Comparison of ENCODE assay signal across 26 cellular contexts in the genomic region with DNA sequence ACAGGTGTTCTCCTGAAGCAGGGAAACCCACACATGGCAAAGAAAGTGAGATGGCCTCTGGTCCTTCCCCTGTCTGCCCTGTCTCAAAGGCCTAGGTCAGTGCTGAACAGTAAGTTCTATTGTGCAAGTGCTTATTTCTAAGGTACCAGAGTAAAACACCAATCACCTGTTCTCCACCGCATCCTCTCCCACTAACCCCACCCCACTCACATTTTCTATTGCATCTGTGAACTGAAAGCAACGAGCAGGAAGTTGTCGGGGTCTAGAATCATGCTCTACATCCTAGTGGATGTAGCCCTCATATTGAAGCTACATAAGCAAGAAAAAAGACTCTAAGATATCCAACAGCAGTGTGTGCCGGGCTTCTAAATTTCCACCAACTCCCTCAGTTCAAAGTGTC.
DNase-seq lines count a peak whose midpoint lies in the region; ATAC-seq and TF ChIP-seq lines count a peak whose summit lies in the region.
"Had no signal": no experiment of that assay in that cellular context is flagged by ENCODE, and none has a peak within 500 bp of the region (broad histone marks: within the 10 kb centered on the region; RNA-seq: fewer than 3 reads in every experiment).

No MANE protein-coding gene starts in this region.

- H3K23ac ChIP-seq in trophoblast cell (ENCODE audit: low read length): no peak overlapping the region

- ATAC-seq in HG03175 (IDR thresholded peaks at IDR 0.05; ENCODE audit: unreplicated experiment) (no peak), GM19324 (IDR thresholded peaks at IDR 0.05; ENCODE audit: low FRiP score, unreplicated experiment) (no peak)
- ATAC-seq: A549, Right ventricle myocardium inferior, SK-N-SH treated with all-trans-retinoic acid at 6 μM for 48 hours had no signal

- H4K20me1 ChIP-seq in OCI-LY3 (ENCODE audit: insufficient read depth, low read length) (no peaks in the 10 kb centered on the region), hepatocyte (ENCODE audit: insufficient read depth, poor library complexity, severe bottlenecking) (no peaks in the 10 kb centered on the region)

- H3K9me2 ChIP-seq in hepatocyte (replicated peaks; ENCODE audit: insufficient read depth): no peaks in the 10 kb centered on the region

- H3K4me1 ChIP-seq in HEK293 (ENCODE audit: control insufficient read depth, insufficient read depth, low read length): peaks cover 10% of the 10 kb centered on the region
- peaks cover 38% of the 10 kb centered on the region for H3K4me1 ChIP-seq in OCI-LY3 (ENCODE audit: low read length)
- peaks cover 11% of the 10 kb centered on the region for H3K4me1 ChIP-seq in hepatocyte (ENCODE audit: insufficient read depth)
- peaks cover 7 to 28% of the 10 kb centered on the region in 2 experiments for H3K4me1 ChIP-seq in trophoblast cell (ENCODE audit: control insufficient read depth in 1 of 2, insufficient read depth in 2 of 2, low read length in 2 of 2)
- H3K4me1 ChIP-seq: A549 had no signal

- DNase-seq in hepatocyte (ENCODE audit: low spot score): no peak
- no peak for DNase-seq in trophoblast cell
- DNase-seq in putamen (ENCODE audit: low spot score): no peak
- no peak for DNase-seq in epidermal melanocyte (ENCODE audit: insufficient read length, low spot score)
- DNase-seq: C1 segment of cervical spinal cord; CD4-positive, alpha-beta memory T cell; DMS 273 treated with DMSO at 0.1 percent for 48 hours; DMS79 treated with DMSO at 0.1 percent for 48 hours; HCEC 1CT; IMR-90; NCI-H1092; NCI-H1417 treated with DMSO at 0.1 percent for 48 hours; NCI-H1694 treated with DMSO at 0.1 percent for 48 hours; NCI-H2081; NCI-H2227 treated with DMSO at 0.1 percent for 48 hours; NCI-H526 treated with DMSO at 0.1 percent for 48 hours; OCI-M1; SJCRH30 had no signal

- H2AFZ ChIP-seq in OCI-LY3 (ENCODE audit: low read depth, low read length): no peak overlapping the region
- no peak overlapping the region for H2AFZ ChIP-seq in hepatocyte
- no peak overlapping the region for H2AFZ ChIP-seq in trophoblast cell (ENCODE audit: insufficient read depth, low read length, poor library complexity)

- no peaks in the 10 kb centered on the region for H3K9me3 ChIP-seq in HEK293 (ENCODE audit: control insufficient read depth, insufficient read depth, low read depth, low read length)
- H3K9me3 ChIP-seq in OCI-LY3 (ENCODE audit: insufficient read depth, low read length): no peaks in the 10 kb centered on the region
- H3K9me3 ChIP-seq in hepatocyte (ENCODE audit: low read depth): no peaks in the 10 kb centered on the region
- H3K9me3 ChIP-seq in trophoblast cell (ENCODE audit: insufficient read depth, low read depth, low read length): no peaks in the 10 kb centered on the region
- H3K9me3 ChIP-seq: A549, SJCRH30 had no signal

- H4K8ac ChIP-seq in trophoblast cell (ENCODE audit: low read depth, low read length): peak overlapping the region; percentile 18

- H3K4ac ChIP-seq in trophoblast cell (ENCODE audit: low read depth, low read length): peak overlapping the region; percentile 65

- H3K14ac ChIP-seq in trophoblast cell (ENCODE audit: low read length): peak overlapping the region; percentile 78

- H3K27ac ChIP-seq in HEK293 (ENCODE audit: extremely low read depth, low read depth, low read length): peak overlapping the region; percentile 29; the same call in 1 of the 2 replicates
- H3K27ac ChIP-seq in OCI-LY3 (ENCODE audit: low read length): no peak overlapping the region
- peak overlapping the region; percentile 20 for H3K27ac ChIP-seq in hepatocyte
- no peak overlapping the region for H3K27ac ChIP-seq in trophoblast cell (ENCODE audit: low read depth, low read length)
- H3K27ac ChIP-seq: A549, KMS-11, SJCRH30 had no signal

- WGBS in hepatocyte (ENCODE audit: low lambda C conversion rate, missing lambda C conversion rate): 88% methylated on average over 4 of the region's 4 CpGs
- WGBS in trophoblast cell (ENCODE audit: extremely low coverage, insufficient coverage, insufficient read length): no CpG with 5 or more reads among the region's 4 CpGs

- H4K12ac ChIP-seq in trophoblast cell (ENCODE audit: low read depth, low read length): no peak overlapping the region

- POLR2A ChIA-PET in HEK293 (lab: Yijun Ruan, JAX): no interaction called here

- H3K79me2 ChIP-seq in OCI-LY3 (ENCODE audit: low read length) (no peaks in the 10 kb centered on the region), hepatocyte (no peaks in the 10 kb centered on the region), trophoblast cell (ENCODE audit: control insufficient read depth, insufficient read depth, low read length, poor library complexity) (no peaks in the 10 kb centered on the region)

- peak overlapping the region; percentile 42 for H2BK5ac ChIP-seq in trophoblast cell (ENCODE audit: low read depth, low read length, poor library complexity)

- H4K91ac ChIP-seq in trophoblast cell (ENCODE audit: low read depth, low read length): peak overlapping the region; percentile 50

- peak overlapping the region; percentile 61 for H2BK120ac ChIP-seq in trophoblast cell (ENCODE audit: insufficient read depth, low read length, poor library complexity)

- peak overlapping the region; percentile 84 for H2AK5ac ChIP-seq in trophoblast cell (ENCODE audit: low read length)

- H3K18ac ChIP-seq in trophoblast cell (ENCODE audit: low read length): no peak overlapping the region

- no peaks in the 10 kb centered on the region for H3K36me3 ChIP-seq in HEK293 (ENCODE audit: control insufficient read depth in 2 of 2, insufficient read depth in 1 of 2, low read length in 2 of 2)
- no peaks in the 10 kb centered on the region for H3K36me3 ChIP-seq in OCI-LY3 (replicated peaks; ENCODE audit: low read depth, low read length)
- no peaks in the 10 kb centered on the region for H3K36me3 ChIP-seq in hepatocyte (replicated peaks; ENCODE audit: insufficient read depth, low read depth)
- no peaks in the 10 kb centered on the region for H3K36me3 ChIP-seq in trophoblast cell (ENCODE audit: control insufficient read depth in 1 of 2, insufficient read depth in 2 of 2, low read length in 2 of 2)
- H3K36me3 ChIP-seq: SJCRH30 had no signal

- H3K79me1 ChIP-seq in trophoblast cell (ENCODE audit: low read length): peaks cover 21% of the 10 kb centered on the region

- H3K27me3 ChIP-seq in OCI-LY3 (ENCODE audit: low read depth, low read length): no peaks in the 10 kb centered on the region
- no peaks in the 10 kb centered on the region for H3K27me3 ChIP-seq in hepatocyte
- H3K27me3 ChIP-seq in trophoblast cell (ENCODE audit: insufficient read depth, low read length): no peaks in the 10 kb centered on the region
- H3K27me3 ChIP-seq: SJCRH30 had no signal

- CTCF ChIA-PET in HEK293 (lab: Yijun Ruan, JAX): interaction anchor here (1.0 kb wide), 1 partner anchor 37 kb away, joined by 3 read pairs; no protein-coding TSS in a partner anchor

- no peak overlapping the region for H3K9ac ChIP-seq in OCI-LY3 (ENCODE audit: low read length)
- no peak overlapping the region for H3K9ac ChIP-seq in trophoblast cell (ENCODE audit: low read length)
- H3K9ac ChIP-seq: KMS-11 had no signal

- no peak overlapping the region for H3K4me3 ChIP-seq in HEK293 (ENCODE audit: low read depth, low read length)
- no peak overlapping the region for H3K4me3 ChIP-seq in OCI-LY3 (ENCODE audit: low read length)
- H3K4me3 ChIP-seq in hepatocyte: no peak overlapping the region
- no peak overlapping the region for H3K4me3 ChIP-seq in trophoblast cell (ENCODE audit: low read depth, low read length)
- H3K4me3 ChIP-seq: A549, SJCRH30 had no signal

- H3K4me2 ChIP-seq in OCI-LY3 (ENCODE audit: low read length): peak overlapping the region; percentile 43
- no peak overlapping the region for H3K4me2 ChIP-seq in hepatocyte
- H3K4me2 ChIP-seq in trophoblast cell (ENCODE audit: low read length): no peak overlapping the region
- H3K4me2 ChIP-seq: A549, KMS-11 had no signal

- TF ChIP-seq CTCF in HEK293 (tag by site-specific recombination; IDR thresholded peaks at IDR 0.05) (no peak), OCI-LY3 (IDR thresholded peaks at IDR 0.05; ENCODE audit: low read depth, low read length) (no peak), hepatocyte (IDR thresholded peaks at IDR 0.05; ENCODE audit: poor library complexity) (no peak)

- peak overlapping the region; percentile 69 for H2BK12ac ChIP-seq in trophoblast cell (ENCODE audit: low read length)

TF ChIP-seq in HEK293, 187 proteins besides CTCF, POLR2A, EP300 and RAD21:
- TF ChIP-seq SCRT1 (tag by site-specific recombination; IDR thresholded peaks at IDR 0.05; ENCODE audit: borderline replicate concordance): 0 out of 2 replicates have a peak, but pooled peaks have one; percentile 15
- TF ChIP-seq, protein P1, sequence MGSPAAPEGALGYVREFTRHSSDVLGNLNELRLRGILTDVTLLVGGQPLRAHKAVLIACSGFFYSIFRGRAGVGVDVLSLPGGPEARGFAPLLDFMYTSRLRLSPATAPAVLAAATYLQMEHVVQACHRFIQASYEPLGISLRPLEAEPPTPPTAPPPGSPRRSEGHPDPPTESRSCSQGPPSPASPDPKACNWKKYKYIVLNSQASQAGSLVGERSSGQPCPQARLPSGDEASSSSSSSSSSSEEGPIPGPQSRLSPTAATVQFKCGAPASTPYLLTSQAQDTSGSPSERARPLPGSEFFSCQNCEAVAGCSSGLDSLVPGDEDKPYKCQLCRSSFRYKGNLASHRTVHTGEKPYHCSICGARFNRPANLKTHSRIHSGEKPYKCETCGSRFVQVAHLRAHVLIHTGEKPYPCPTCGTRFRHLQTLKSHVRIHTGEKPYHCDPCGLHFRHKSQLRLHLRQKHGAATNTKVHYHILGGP (tag by site-specific recombination; IDR thresholded peaks at IDR 0.05): no peak

Comparison
In these comparisons a context has a peak if more than half of its experiments do, and no peak if none do; other contexts are left out.
1. H3K27ac ChIP-seq: peak in HEK293 (single experiment) and hepatocyte (single experiment); none in OCI-LY3 (single experiment) and trophoblast cell (single experiment).